Comparison of ENCODE assay signal across 13 cellular contexts in the genomic region with DNA sequence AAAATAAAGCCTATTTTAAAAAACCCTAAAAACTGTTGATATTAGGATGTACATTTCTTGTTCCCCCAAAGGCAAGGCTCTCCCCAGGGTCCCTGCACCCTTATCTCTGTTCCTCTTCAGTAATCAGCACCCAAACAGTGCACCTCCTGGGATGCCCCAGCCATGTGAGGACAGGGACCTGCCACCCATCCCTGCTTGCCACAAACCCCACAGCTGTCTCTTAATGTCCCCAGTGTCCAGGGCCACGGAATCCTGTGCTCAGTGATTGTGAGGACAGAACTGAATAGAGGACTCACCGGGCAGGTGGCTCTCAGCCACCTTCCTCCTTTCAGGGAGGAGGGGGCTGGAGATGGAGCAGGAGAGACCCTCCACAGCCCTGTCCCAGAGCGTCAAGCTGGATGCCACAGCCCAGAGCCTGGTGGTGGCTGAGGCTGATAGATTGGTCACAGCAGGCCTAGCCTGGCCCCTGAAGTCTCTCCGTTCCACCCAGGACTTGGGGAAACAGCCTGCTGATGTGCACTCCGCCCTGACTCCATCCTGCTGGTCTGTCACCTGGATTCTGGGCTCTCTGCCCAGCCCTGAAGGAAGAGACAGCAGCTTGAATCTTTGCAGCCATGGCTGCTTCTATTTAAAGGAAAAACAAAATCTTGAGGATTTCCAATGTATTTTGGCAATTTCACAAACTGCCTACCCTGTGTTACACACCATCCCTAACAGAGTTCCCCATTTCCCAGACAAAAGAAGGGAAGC.
"Had no signal": no experiment of that assay in that cellular context is flagged by ENCODE, and none has a peak within 500 bp of the region (broad histone marks: within the 10 kb centered on the region; RNA-seq: fewer than 3 reads in every experiment).

No MANE protein-coding gene starts in this region.

- H3K27ac Mint-ChIP-seq: activated T-helper 1 cell treated with anti-CD3 and anti-CD28 coated beads, Interleukin-12 subunit alpha, Interleukin-12 subunit beta, Interleukin-2, Interleukin-4 antibody, amounts not matched to agents 30 ng/mL and 10 ng/mL and 1 ng/mL, durations not matched to agents 14 hours and 24 hours and 36 hours; neural progenitor cell; stimulated activated memory B cell treated with anti-CD40 and anti-IgM and Interleukin-4, amounts not matched to agents 10 μg/mL and 1 μg/mL and 100 μg/mL, for 72 hours; T-helper 2 cell treated with Interferon-gamma antibody and Interleukin-4, amounts not matched to agents 5 μg/mL and 100 μg/mL, for 36 hours had no signal

- H3K9me3 Mint-ChIP-seq: activated naive CD4-positive, alpha-beta T cell treated with anti-CD3 and anti-CD28 coated beads, Interleukin-2, amount 10 ng/mL, durations not matched to agents 7 days and 5 days; activated T-helper 1 cell treated with anti-CD3 and anti-CD28 coated beads, Interleukin-12 subunit alpha, Interleukin-12 subunit beta, Interleukin-2, Interleukin-4 antibody, amounts not matched to agents 30 ng/mL and 10 ng/mL and 1 ng/mL, durations not matched to agents 14 hours and 24 hours and 36 hours; stimulated activated memory B cell treated with anti-CD40 and anti-IgM and Interleukin-4, amounts not matched to agents 10 μg/mL and 1 μg/mL and 100 μg/mL, for 72 hours; T-helper 2 cell treated with Interferon-gamma antibody and Interleukin-4, amounts not matched to agents 5 μg/mL and 100 μg/mL, for 36 hours had no signal

- ATAC-seq: gastroesophageal sphincter; stimulated activated memory B cell treated with anti-CD40 and anti-IgM and Interleukin-4, amounts not matched to agents 10 μg/mL and 1 μg/mL and 100 μg/mL, for 72 hours had no signal

- DNase-seq: activated CD4-positive, alpha-beta T cell treated with anti-CD3 and anti-CD28 coated beads, Interleukin-2, amount 50 U/mL, for 1 hour; activated naive CD4-positive, alpha-beta T cell treated with anti-CD3 and anti-CD28 coated beads, Interleukin-2, amount 10 ng/mL, durations not matched to agents 7 days and 5 days; cortex of kidney; effector CD8-positive, alpha-beta T cell; islet precursor cell; left ventricle myocardium inferior; mesenchymal stem cell; retina had no signal

- H3K4me3 Mint-ChIP-seq: activated naive CD4-positive, alpha-beta T cell treated with anti-CD3 and anti-CD28 coated beads, Interleukin-2, amount 10 ng/mL, durations not matched to agents 7 days and 5 days; activated T-helper 1 cell treated with anti-CD3 and anti-CD28 coated beads, Interleukin-12 subunit alpha, Interleukin-12 subunit beta, Interleukin-2, Interleukin-4 antibody, amounts not matched to agents 30 ng/mL and 10 ng/mL and 1 ng/mL, durations not matched to agents 14 hours and 24 hours and 36 hours; neural progenitor cell; stimulated activated memory B cell treated with anti-CD40 and anti-IgM and Interleukin-4, amounts not matched to agents 10 μg/mL and 1 μg/mL and 100 μg/mL, for 72 hours; T-helper 2 cell treated with Interferon-gamma antibody and Interleukin-4, amounts not matched to agents 5 μg/mL and 100 μg/mL, for 36 hours had no signal

- H3K4me1 Mint-ChIP-seq: neural progenitor cell; stimulated activated memory B cell treated with anti-CD40 and anti-IgM and Interleukin-4, amounts not matched to agents 10 μg/mL and 1 μg/mL and 100 μg/mL, for 72 hours had no signal

- H3K36me3 Mint-ChIP-seq: activated naive CD4-positive, alpha-beta T cell treated with anti-CD3 and anti-CD28 coated beads, Interleukin-2, amount 10 ng/mL, durations not matched to agents 7 days and 5 days; neural progenitor cell; stimulated activated memory B cell treated with anti-CD40 and anti-IgM and Interleukin-4, amounts not matched to agents 10 μg/mL and 1 μg/mL and 100 μg/mL, for 72 hours had no signal

- H3K27me3 Mint-ChIP-seq: stimulated activated memory B cell treated with anti-CD40 and anti-IgM and Interleukin-4, amounts not matched to agents 10 μg/mL and 1 μg/mL and 100 μg/mL, for 72 hours had no signal
